Comparison of ENCODE assay signal across 8 cellular contexts in the genomic region with DNA sequence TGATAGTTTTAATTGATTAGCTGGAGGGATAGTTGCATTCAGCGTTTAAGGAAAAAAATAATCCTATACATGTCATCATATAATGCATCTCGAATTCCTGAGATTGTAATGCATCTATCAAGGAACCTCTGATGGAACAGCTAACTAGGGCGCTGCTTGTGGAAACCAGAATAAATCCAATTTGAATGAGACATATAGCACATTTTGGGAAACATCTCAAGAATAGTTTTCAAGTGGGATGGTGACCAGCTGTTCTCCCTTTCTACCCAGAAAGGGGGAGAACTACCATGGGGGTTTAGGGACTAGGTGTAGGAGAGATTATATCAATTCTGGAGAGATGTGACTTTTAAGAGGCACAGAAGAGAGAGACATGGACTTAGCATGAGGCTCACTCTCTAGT.
"Had no signal": no experiment of that assay in that cellular context is flagged by ENCODE, and none has a peak within 500 bp of the region (broad histone marks: within the 10 kb centered on the region; RNA-seq: fewer than 3 reads in every experiment).

No MANE protein-coding gene starts in this region.

- H3K27ac ChIP-seq: GM23248 had no signal

- H3K4me3 ChIP-seq: GM23248, GM23338, HAP-1 had no signal

- H3K36me3 ChIP-seq: HAP-1 had no signal

- DNase-seq: GM23248, GOT3, H7, H9, HCEC 1CT, HFFc6 had no signal

- H3K4me1 ChIP-seq: HAP-1 had no signal

- H3K9me3 ChIP-seq: HAP-1 had no signal
